In genomic region chr2:204315236-204315662, GRCh38 we compare ENCODE assay signal across 12 cellular contexts.
DNase-seq lines count a peak whose midpoint lies in the region; ATAC-seq and TF ChIP-seq lines count a peak whose summit lies in the region.
"Had no signal": no experiment of that assay in that cellular context is flagged by ENCODE, and none has a peak within 500 bp of the region (broad histone marks: within the 10 kb centered on the region; RNA-seq: fewer than 3 reads in every experiment).

No MANE protein-coding gene starts in this region.

- H3K4me1 ChIP-seq in CD8-positive, alpha-beta memory T cell (ENCODE audit: insufficient read depth, low read length) = no peaks in the 10 kb centered on the region

- no peak overlapping the region for H3K4me3 Mint-ChIP-seq in activated T-cell treated with anti-CD3 and anti-CD28 coated beads, Interleukin-2, amount 50 U/mL, for 4 hours
- H3K4me3 Mint-ChIP-seq in CD8-positive, alpha-beta memory T cell = no peak overlapping the region
- H3K4me3 Mint-ChIP-seq: CD4-positive, alpha-beta memory T cell; central memory CD8-positive, alpha-beta T cell had no signal

- no peaks in the 10 kb centered on the region for H3K4me1 Mint-ChIP-seq in activated T-cell treated with anti-CD3 and anti-CD28 coated beads, Interleukin-2, amount 50 U/mL, for 4 hours (ENCODE audit: low read depth)
- no peaks in the 10 kb centered on the region for H3K4me1 Mint-ChIP-seq in CD8-positive, alpha-beta memory T cell
- H3K4me1 Mint-ChIP-seq: CD4-positive, alpha-beta memory T cell; central memory CD8-positive, alpha-beta T cell had no signal

- no peak overlapping the region for H3K27ac Mint-ChIP-seq in CD8-positive, alpha-beta memory T cell
- H3K27ac Mint-ChIP-seq: CD4-positive, alpha-beta memory T cell had no signal

- POLR2A ChIA-PET in CD8-positive, alpha-beta memory T cell (lab: Charles Lee) = no interaction called here

- no peaks in the 10 kb centered on the region for H3K9me3 ChIP-seq in CD8-positive, alpha-beta memory T cell (ENCODE audit: low read length)

- ATAC-seq in activated T-cell treated with anti-CD3 and anti-CD28 coated beads, Interleukin-2, amount 50 U/mL, for 4 hours = no peak

- no peak for TF ChIP-seq CTCF in fibroblast of villous mesenchyme (IDR thresholded peaks at IDR 0.05; ENCODE audit: insufficient read depth, low read depth, low read length)

- no peaks in the 10 kb centered on the region for H3K36me3 Mint-ChIP-seq in activated T-cell treated with anti-CD3 and anti-CD28 coated beads, Interleukin-2, amount 50 U/mL, for 4 hours (ENCODE audit: insufficient read depth)
- H3K36me3 Mint-ChIP-seq in CD8-positive, alpha-beta memory T cell = peaks cover 0 to 2% (median 0%) of the 10 kb centered on the region in 3 donors
- H3K36me3 Mint-ChIP-seq: CD4-positive, alpha-beta memory T cell had no signal

- CTCF ChIA-PET in CD8-positive, alpha-beta memory T cell (lab: Charles Lee) = no interaction called here

- no peaks in the 10 kb centered on the region for H3K9me3 Mint-ChIP-seq in activated T-cell treated with anti-CD3 and anti-CD28 coated beads, Interleukin-2, amount 50 U/mL, for 4 hours
- H3K9me3 Mint-ChIP-seq in CD8-positive, alpha-beta memory T cell = no peaks in the 10 kb centered on the region
- H3K9me3 Mint-ChIP-seq: CD4-positive, alpha-beta memory T cell; central memory CD8-positive, alpha-beta T cell had no signal

- H3K27me3 Mint-ChIP-seq in activated T-cell treated with anti-CD3 and anti-CD28 coated beads, Interleukin-2, amount 50 U/mL, for 4 hours (ENCODE audit: low read depth) = peaks cover 16% of the 10 kb centered on the region
- peaks cover 4 to 39% of the 10 kb centered on the region in 2 donors for H3K27me3 Mint-ChIP-seq in CD8-positive, alpha-beta memory T cell

- H3K36me3 ChIP-seq in CD8-positive, alpha-beta memory T cell (ENCODE audit: insufficient read depth, low read length) = no peaks in the 10 kb centered on the region

- no peak overlapping the region for H3K4me3 ChIP-seq in fibroblast of villous mesenchyme (ENCODE audit: low read depth, low read length)
- H3K4me3 ChIP-seq in CD8-positive, alpha-beta memory T cell (ENCODE audit: low read length) = no peak overlapping the region

- DNase-seq in DMS79 (lab: John Stamatoyannopoulos, UW) (peak; percentile 74), RPMI7951 (ENCODE audit: low read depth) (peak; percentile 64), fibroblast of villous mesenchyme (ENCODE audit: low read depth) (peak; percentile 68), pons (ENCODE audit: low spot score) (peak; percentile 21), KG1 (lab: John Stamatoyannopoulos, UW) (no peak)
- DNase-seq in stimulated activated CD4-positive, alpha-beta T cell treated with anti-CD3 and anti-CD28 coated beads, Interleukin-15, amount 100 ng/mL, for 24 hours = no peak
- no peak for DNase-seq in activated T-cell treated with anti-CD3 and anti-CD28 coated beads, Interleukin-2, amount 50 U/mL, for 4 hours
- DNase-seq in CD8-positive, alpha-beta memory T cell = no peak
- DNase-seq: CD4-positive, alpha-beta memory T cell; NCI-H2081 treated with DMSO at 0.1 percent for 48 hours; T-helper 1 cell had no signal

- no peak overlapping the region for H3K27ac ChIP-seq in CD8-positive, alpha-beta memory T cell (ENCODE audit: low read depth, low read length)

- H3K27me3 ChIP-seq in CD8-positive, alpha-beta memory T cell (ENCODE audit: insufficient read depth, low read length, poor library complexity, severe bottlenecking) = no peaks in the 10 kb centered on the region

Comparison
In these comparisons a context has a peak if more than half of its experiments do, and no peak if none do; other contexts are left out.
1. DNase-seq: peak in DMS79 (single experiment), RPMI7951 (single experiment), fibroblast of villous mesenchyme (single experiment) and pons (single experiment); none in stimulated activated CD4-positive, alpha-beta T cell treated with anti-CD3 and anti-CD28 coated beads, Interleukin-15, amount 100 ng/mL, for 24 hours (single experiment), KG1 (single experiment), activated T-cell treated with anti-CD3 and anti-CD28 coated beads, Interleukin-2, amount 50 U/mL, for 4 hours (single experiment) and CD8-positive, alpha-beta memory T cell (0 of 5).